13 cellular contexts compared by ENCODE assay signal in the genomic region with DNA sequence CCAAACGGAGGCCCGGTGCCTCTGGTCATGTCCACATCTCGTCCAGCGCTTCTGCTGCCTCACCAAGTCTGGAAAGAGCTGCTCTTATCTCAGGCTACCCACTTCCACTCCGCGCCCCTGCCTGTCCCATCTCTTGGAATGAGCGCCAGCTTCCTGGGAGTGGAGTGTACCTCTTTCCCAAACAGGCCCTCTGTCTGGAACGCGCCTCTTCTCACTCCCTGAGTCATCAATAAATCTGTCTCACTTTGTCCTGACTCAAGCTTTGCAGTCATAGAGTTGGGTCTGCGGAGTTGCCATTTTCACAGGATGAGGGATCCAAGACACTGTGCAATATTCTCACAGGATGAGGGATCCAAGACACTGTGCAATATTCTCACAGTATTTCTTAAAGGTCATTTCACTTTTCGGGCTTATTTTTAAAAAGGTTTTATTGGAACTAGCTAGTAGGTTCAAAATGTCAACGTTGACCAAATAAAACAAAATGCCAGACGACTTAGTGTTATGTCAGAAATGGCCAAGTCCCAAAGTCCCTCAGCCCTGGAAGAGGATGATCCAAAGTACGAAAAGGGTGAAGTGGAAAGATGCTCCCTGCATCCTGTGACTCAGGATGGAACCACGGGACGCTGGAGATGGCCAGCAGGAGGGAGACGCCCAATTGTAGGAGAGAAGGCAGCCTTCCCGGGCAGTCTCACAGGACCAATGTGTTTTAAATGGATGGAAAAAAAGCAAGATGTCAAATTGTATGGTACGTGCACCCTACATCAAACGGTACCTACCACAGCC.
DNase-seq lines count a peak whose midpoint lies in the region; ATAC-seq, FAIRE-seq and TF ChIP-seq lines count a peak whose summit lies in the region.
"Had no signal": no experiment of that assay in that cellular context is flagged by ENCODE, and none has a peak within 500 bp of the region (broad histone marks: within the 10 kb centered on the region; RNA-seq: fewer than 3 reads in every experiment).

No MANE protein-coding gene starts in this region.

- no peak overlapping the region for H3K4me3 Mint-ChIP-seq in MCF 10A (ENCODE audit: unreplicated experiment)
- peak overlapping the region; percentile 45 for H3K4me3 Mint-ChIP-seq in astrocyte (ENCODE audit: unreplicated experiment)
- H3K4me3 Mint-ChIP-seq: activated T-cell treated with anti-CD3 and anti-CD28 coated beads, Interleukin-2, amount 50 U/mL, for 24 hours had no signal

- peaks cover 14% of the 10 kb centered on the region for H3K36me3 Mint-ChIP-seq in MCF 10A (ENCODE audit: insufficient read depth, unreplicated experiment)
- H3K36me3 Mint-ChIP-seq in astrocyte (ENCODE audit: low read depth, unreplicated experiment), result peaks cover 17% of the 10 kb centered on the region

- H4K20me1 ChIP-seq in astrocyte (ENCODE audit: insufficient read depth, low read length) (no peaks in the 10 kb centered on the region), keratinocyte (ENCODE audit: control insufficient read depth, extremely low read depth, insufficient read depth, low read length) (no peaks in the 10 kb centered on the region)

- no peaks in the 10 kb centered on the region for H3K27me3 ChIP-seq in breast epithelium
- H3K27me3 ChIP-seq in astrocyte (ENCODE audit: insufficient read depth, low read length), result no peaks in the 10 kb centered on the region
- no peaks in the 10 kb centered on the region for H3K27me3 ChIP-seq in keratinocyte (ENCODE audit: control insufficient read depth, extremely low read depth, insufficient read depth, low read length)
- no peaks in the 10 kb centered on the region for H3K27me3 ChIP-seq in upper lobe of right lung

- no peak for ATAC-seq in upper lobe of right lung
- no peak for ATAC-seq in HG03135 (IDR thresholded peaks at IDR 0.05; ENCODE audit: unreplicated experiment)
- ATAC-seq in HG02759 (IDR thresholded peaks at IDR 0.05; ENCODE audit: unreplicated experiment), result no peak

- peak overlapping the region; percentile 31 for H3K4me2 ChIP-seq in astrocyte (ENCODE audit: low read length)
- peak overlapping the region; percentile 72 for H3K4me2 ChIP-seq in keratinocyte (ENCODE audit: control insufficient read depth, extremely low read depth, insufficient read depth, low read depth, low read length)

- H3K9me3 Mint-ChIP-seq in MCF 10A (ENCODE audit: unreplicated experiment), result no peaks in the 10 kb centered on the region
- peaks cover 9% of the 10 kb centered on the region for H3K9me3 Mint-ChIP-seq in astrocyte (ENCODE audit: unreplicated experiment)

- peak; percentile 56 for FAIRE-seq in astrocyte (lab: Jason Lieb, UNC)
- peak; percentile 81 for FAIRE-seq in keratinocyte (lab: Jason Lieb, UNC)
- FAIRE-seq: G401.6 had no signal

- H3K79me2 ChIP-seq in astrocyte (ENCODE audit: insufficient read depth, low read length) (peaks cover 27% of the 10 kb centered on the region), keratinocyte (ENCODE audit: control insufficient read depth, insufficient read depth, low read length) (no peaks in the 10 kb centered on the region)

- peaks cover 11 to 26% of the 10 kb centered on the region in 2 donors for H3K9me3 ChIP-seq in breast epithelium
- peaks cover 5% of the 10 kb centered on the region for H3K9me3 ChIP-seq in astrocyte (ENCODE audit: insufficient read depth, low read depth, low read length)
- peaks cover 7% of the 10 kb centered on the region for H3K9me3 ChIP-seq in keratinocyte (ENCODE audit: control insufficient read depth, low read depth, low read length)
- peaks cover 4% of the 10 kb centered on the region for H3K9me3 ChIP-seq in upper lobe of right lung

- no peak for TF ChIP-seq POLR2A in breast epithelium (IDR thresholded peaks at IDR 0.05)

- H2AFZ ChIP-seq in astrocyte (ENCODE audit: low read depth, low read length) (no peak overlapping the region), keratinocyte (ENCODE audit: control insufficient read depth, low read length) (no peak overlapping the region)

- intact Hi-C loops in MCF 10A (cut with micrococcal nuclease) (no loop called here), breast epithelium (cut with DNase I; ENCODE audit: low total_unique reads) (no loop called here), upper lobe of right lung (cut with DNase I) (no loop called here)

- peaks cover 2% of the 10 kb centered on the region for H3K9me1 ChIP-seq in keratinocyte (ENCODE audit: control insufficient read depth, extremely low read depth, insufficient read depth, low read length)

- BruUV-seq in MCF 10A (replicated peaks; lab: Mats Ljungman, UMichigan), result no TSS peak

- H3K4me3 ChIP-seq in breast epithelium (no peak overlapping the region), astrocyte (ENCODE audit: insufficient read depth, low read depth, low read length) (no peak overlapping the region), keratinocyte (ENCODE audit: control insufficient read depth in 2 of 3, extremely low read depth in 1 of 3, insufficient read depth in 2 of 3, low read depth in 1 of 3, low read length in 3 of 3) (peak overlapping the region in 1 of 3 experiments; percentile 13), upper lobe of right lung (no peak overlapping the region)
- H3K4me3 ChIP-seq: HAP-1 had no signal

- DNase-seq in MCF 10A (ENCODE audit: unreplicated experiment) (peak; percentile 74), breast epithelium (ENCODE audit: low spot score in 2 of 2) (no peak), astrocyte (ENCODE audit: low read depth) (peak; percentile 84), keratinocyte (ENCODE audit: low read depth, low spot score) (no peak), upper lobe of right lung (no peak)
- DNase-seq in stimulated activated CD4-positive, alpha-beta T cell treated with anti-CD3 and anti-CD28 coated beads, Interleukin-2, amount 100 ng/mL, for 48 hours, result no peak
- DNase-seq: activated T-cell treated with anti-CD3 and anti-CD28 coated beads, Interleukin-2, amount 50 U/mL, for 24 hours; naive B cell; NCI-H1105 had no signal

- H3K36me3 ChIP-seq in breast epithelium (no peaks in the 10 kb centered on the region), astrocyte (ENCODE audit: insufficient read depth, low read length) (peaks cover 5% of the 10 kb centered on the region), keratinocyte (ENCODE audit: control insufficient read depth in 2 of 2, extremely low read depth in 1 of 2, insufficient read depth in 2 of 2, low read length in 2 of 2) (peaks cover 0 to 3% of the 10 kb centered on the region in 2 experiments), upper lobe of right lung (peaks cover 3% of the 10 kb centered on the region)

- peak overlapping the region in 1 of 2 donors; percentile 57 for H3K27ac ChIP-seq in breast epithelium
- H3K27ac ChIP-seq in astrocyte (ENCODE audit: low read depth, low read length), result peak overlapping the region; percentile 88
- peak overlapping the region; percentile 70 for H3K27ac ChIP-seq in keratinocyte (ENCODE audit: control insufficient read depth, insufficient read depth, low read length)
- peak overlapping the region; percentile 0 for H3K27ac ChIP-seq in upper lobe of right lung

- H3K4me1 ChIP-seq in breast epithelium, result no peaks in the 10 kb centered on the region
- H3K4me1 ChIP-seq in astrocyte (ENCODE audit: insufficient read depth, low read length), result peaks cover 61% of the 10 kb centered on the region
- H3K4me1 ChIP-seq in keratinocyte (ENCODE audit: control insufficient read depth, extremely low read depth, insufficient read depth, low read length), result peaks cover 77% of the 10 kb centered on the region
- H3K4me1 ChIP-seq in upper lobe of right lung, result peaks cover 52% of the 10 kb centered on the region
- H3K4me1 ChIP-seq: HAP-1 had no signal

- H3K27ac Mint-ChIP-seq in MCF 10A (ENCODE audit: low read depth, unreplicated experiment) (peak overlapping the region; percentile 88), astrocyte (ENCODE audit: unreplicated experiment) (peak overlapping the region; percentile 37)

- H3K9ac ChIP-seq in astrocyte (ENCODE audit: low read length) (peak overlapping the region; percentile 23), keratinocyte (ENCODE audit: control insufficient read depth, extremely low read depth, insufficient read depth, low read length) (peak overlapping the region; percentile 46)

- POLR2A ChIA-PET in MCF 10A (lab: Yijun Ruan, JAX), result interaction anchor here (0.7 kb wide), 2 partner anchors 11 to 40 kb away, joined by 3 to 4 read pairs; no protein-coding TSS in a partner anchor

- no peaks in the 10 kb centered on the region for H3K27me3 Mint-ChIP-seq in MCF 10A (ENCODE audit: insufficient read depth, unreplicated experiment)
- no peaks in the 10 kb centered on the region for H3K27me3 Mint-ChIP-seq in astrocyte (ENCODE audit: low read depth, unreplicated experiment)
- H3K27me3 Mint-ChIP-seq: activated T-cell treated with anti-CD3 and anti-CD28 coated beads, Interleukin-2, amount 50 U/mL, for 24 hours; naive B cell had no signal

- H3K4me1 Mint-ChIP-seq in MCF 10A (ENCODE audit: insufficient read depth, unreplicated experiment) (peaks cover 22% of the 10 kb centered on the region), astrocyte (ENCODE audit: low read depth, unreplicated experiment) (peaks cover 18% of the 10 kb centered on the region)

- CTCF ChIA-PET in MCF 10A (lab: Yijun Ruan, JAX), result interaction anchor here (0.7 kb wide), 1 partner anchor 16 kb away, joined by 3 read pairs; no protein-coding TSS in a partner anchor

- dilution Hi-C loops in keratinocyte (cut with MboI; ENCODE audit: extremely low pct_ligation_motif_present, low sequenced_read_pairs), result no loop called here

- TF ChIP-seq CTCF in MCF 10A (IDR thresholded peaks at IDR 0.05; ENCODE audit: unreplicated experiment) (no peak), breast epithelium (IDR thresholded peaks at IDR 0.05) (no peak), astrocyte (IDR thresholded peaks at IDR 0.05; ENCODE audit: insufficient read depth, low read depth, low read length) (no peak), keratinocyte (optimal IDR thresholded peaks at IDR 0.05 in 1 of 3, IDR thresholded peaks at IDR 0.05 in 1 of 3, conservative IDR thresholded peaks at IDR 0.05 in 1 of 3; ENCODE audit: extremely low read depth in 1 of 3, insufficient read depth in 2 of 3, low read length in 3 of 3) (no peak), upper lobe of right lung (IDR thresholded peaks at IDR 0.05) (no peak)

Comparison
In these comparisons a context has a peak if more than half of its experiments do, and no peak if none do; other contexts are left out.
1. DNase-seq: peak in MCF 10A (single experiment) and astrocyte (single experiment); none in breast epithelium (0 of 2), keratinocyte (single experiment), upper lobe of right lung (single experiment) and stimulated activated CD4-positive, alpha-beta T cell treated with anti-CD3 and anti-CD28 coated beads, Interleukin-2, amount 100 ng/mL, for 48 hours (0 of 2).